Comparison of ENCODE assay signal across 21 cellular contexts in the genomic region with DNA sequence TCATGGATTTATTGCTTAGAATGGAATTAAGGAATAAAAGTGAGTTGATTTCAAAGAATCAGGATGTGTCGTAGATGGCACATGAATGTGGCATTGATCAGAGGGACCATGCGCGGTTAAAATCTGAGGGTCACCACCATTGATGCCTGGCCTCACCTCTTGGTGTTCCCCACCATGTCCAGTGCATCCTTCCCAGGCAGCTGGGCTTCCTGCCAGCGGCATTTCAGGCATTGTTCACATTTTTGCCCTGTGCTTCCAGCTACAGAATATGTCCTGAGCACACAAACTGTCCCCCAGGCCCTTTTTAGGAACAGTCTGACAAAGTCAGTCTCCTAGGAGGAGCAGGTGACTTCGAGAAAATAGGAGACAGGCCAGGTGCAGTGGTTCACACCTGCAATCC. TPM values are rescaled to one million over a fixed set of nuclear protein-coding genes. Genes with fewer than 3 reads are reported as not detected.
DNase-seq lines count a peak whose midpoint lies in the region; ATAC-seq and TF ChIP-seq lines count a peak whose summit lies in the region.
"Had no signal": no experiment of that assay in that cellular context is flagged by ENCODE, and none has a peak within 500 bp of the region (broad histone marks: within the 10 kb centered on the region; RNA-seq: fewer than 3 reads in every experiment).

No MANE protein-coding gene starts in this region.

- H3K27ac ChIP-seq in SK-N-SH (ENCODE audit: low read depth in 2 of 2, low read length in 1 of 2) (no peak overlapping the region), spleen (no peak overlapping the region)
- H3K27ac ChIP-seq: 22Rv1, C4-2B, parathyroid adenoma, WERI-Rb-1 had no signal

- H4K20me1 ChIP-seq in SK-N-SH (ENCODE audit: insufficient read depth): no peaks in the 10 kb centered on the region

- H3K4me1 Mint-ChIP-seq in osteocyte (ENCODE audit: unreplicated experiment): peaks cover 9% of the 10 kb centered on the region
- H3K4me1 Mint-ChIP-seq: T-helper 17 cell had no signal

- POLR2A ChIA-PET in SK-N-SH (lab: Yijun Ruan, JAX): no interaction called here

- no peaks in the 10 kb centered on the region for H3F3A ChIP-seq in SK-N-SH (replicated peaks; ENCODE audit: insufficient read depth)

- H3K4me1 ChIP-seq in SK-N-SH (ENCODE audit: control insufficient read depth in 1 of 2, insufficient read depth in 2 of 2, low read depth in 1 of 2, low read length in 1 of 2) (peaks cover 0 to 5% of the 10 kb centered on the region in 2 experiments; a peak in 1 of 4 replicates), spleen (peaks cover 0 to 26% (median 9%) of the 10 kb centered on the region in 6 donors)
- H3K4me1 ChIP-seq: parathyroid adenoma had no signal

- H3K27ac Mint-ChIP-seq in osteocyte (ENCODE audit: unreplicated experiment): no peak overlapping the region
- H3K27ac Mint-ChIP-seq: T-helper 17 cell had no signal

- intact Hi-C loops in spleen (cut with DNase I; ENCODE audit: low total_unique reads): no loop called here

- TF ChIP-seq CTCF in SK-N-SH (IDR thresholded peaks at IDR 0.05) (no peak), spleen (IDR thresholded peaks at IDR 0.05 in 8 of 11, conservative IDR thresholded peaks at IDR 0.05 in 3 of 11) (no peak), osteocyte (IDR thresholded peaks at IDR 0.05) (no peak)

- TF ChIP-seq POLR2A in spleen (IDR thresholded peaks at IDR 0.05): no peak

- peaks cover 0 to 21% of the 10 kb centered on the region in 2 experiments for H3K36me3 ChIP-seq in SK-N-SH (replicated peaks in 1 of 2; ENCODE audit: control insufficient read depth in 1 of 2, insufficient read depth in 2 of 2, low read length in 1 of 2)
- H3K36me3 ChIP-seq in spleen: peaks cover 0 to 35% (median 14%) of the 10 kb centered on the region in 6 donors

- H3K4me3 ChIP-seq in SK-N-SH (ENCODE audit: low read depth in 2 of 2, low read length in 1 of 2) (no peak overlapping the region), spleen (no peak overlapping the region)
- H3K4me3 ChIP-seq: lung had no signal

- peak; percentile 15; the same call in 1 of the 3 replicates for ATAC-seq in SK-N-SH treated with all-trans-retinoic acid at 6 μM for 48 hours
- ATAC-seq: T-helper 17 cell had no signal

- H3K4me3 Mint-ChIP-seq in osteocyte (ENCODE audit: unreplicated experiment): no peak overlapping the region
- H3K4me3 Mint-ChIP-seq: naive B cell, T-helper 17 cell had no signal

- no peak overlapping the region for H3K9ac ChIP-seq in SK-N-SH
- H3K9ac ChIP-seq: parathyroid adenoma had no signal

- H2AFZ ChIP-seq in SK-N-SH (ENCODE audit: low read depth): no peak overlapping the region
- H2AFZ ChIP-seq: parathyroid adenoma had no signal

- no peaks in the 10 kb centered on the region for H3K79me2 ChIP-seq in SK-N-SH (ENCODE audit: insufficient read depth)
- H3K79me2 ChIP-seq: parathyroid adenoma had no signal

- H3K4me2 ChIP-seq in SK-N-SH: no peak overlapping the region

- no peaks in the 10 kb centered on the region for H3K27me3 Mint-ChIP-seq in osteocyte (ENCODE audit: unreplicated experiment)

- no peak for TF ChIP-seq EP300 in SK-N-SH (IDR thresholded peaks at IDR 0.05; ENCODE audit: borderline replicate concordance in 1 of 2, low read depth in 1 of 2, low read length in 1 of 2)

- H3K27me3 ChIP-seq in SK-N-SH (ENCODE audit: insufficient read depth) (no peaks in the 10 kb centered on the region), spleen (replicated peaks in 1 of 7) (peaks cover 0 to 8% (median 0%) of the 10 kb centered on the region in 7 donors)

- 88% methylated on average over 5 of the region's 5 CpGs for WGBS in SK-N-SH (ENCODE audit: low lambda C conversion rate)
- 83 to 95% (median 88%) methylated on average over 5 of the region's 5 CpGs for WGBS in spleen, 5 donors

- H3K9me3 ChIP-seq in SK-N-SH (no peaks in the 10 kb centered on the region), spleen (no peaks in the 10 kb centered on the region)

- TF ChIP-seq RAD21 in SK-N-SH (IDR thresholded peaks at IDR 0.05; ENCODE audit: low read length): no peak

- peaks cover 11% of the 10 kb centered on the region for H3K36me3 Mint-ChIP-seq in osteocyte (ENCODE audit: unreplicated experiment)
- H3K36me3 Mint-ChIP-seq: naive B cell had no signal

- no peaks in the 10 kb centered on the region for H3K9me2 ChIP-seq in SK-N-SH

- H3K9me3 Mint-ChIP-seq in osteocyte (ENCODE audit: unreplicated experiment): no peaks in the 10 kb centered on the region
- H3K9me3 Mint-ChIP-seq: naive B cell had no signal

- CTCF ChIA-PET in SK-N-SH (lab: Yijun Ruan, JAX): interaction anchor here (0.9 to 2.4 kb wide), 14 partner anchors 14 to 181 kb away, joined by 3 to 35 read pairs (median 8); a partner anchor contains a TSS

- DNase-seq in SK-N-SH (no peak), astrocyte of the hippocampus (ENCODE audit: low read depth, low spot score) (peak; percentile 78), iris pigment epithelial cell (ENCODE audit: low read depth) (peak; percentile 28), spleen (peak; percentile 42), T1000 (lab: John Stamatoyannopoulos, UW) (no peak), osteocyte (ENCODE audit: extremely low spot score, unreplicated experiment) (no peak), AML-193 (lab: John Stamatoyannopoulos, UW) (no peak)
- DNase-seq: activated CD4-positive, alpha-beta T cell treated with anti-CD3 and anti-CD28 coated beads, Interleukin-2, amount 50 U/mL, for 4 hours; MM.1S; naive B cell; NCI-H146; SIG-M5; stimulated activated CD4-positive, alpha-beta T cell treated with anti-CD3 and anti-CD28 coated beads, Interleukin-1b, Interleukin-23, amount 100 ng/mL, for 48 hours; stimulated activated naive CD4-positive, alpha-beta T cell treated with Interleukin-2 at 50 U/mL for 16 hours; T-helper 17 cell; WERI-Rb-1 had no signal

TF ChIP-seq in SK-N-SH treated with all-trans-retinoic acid at 6 μM for 48 hours, 23 proteins besides CTCF, POLR2A, EP300 and RAD21:
- TF ChIP-seq, protein P1, sequence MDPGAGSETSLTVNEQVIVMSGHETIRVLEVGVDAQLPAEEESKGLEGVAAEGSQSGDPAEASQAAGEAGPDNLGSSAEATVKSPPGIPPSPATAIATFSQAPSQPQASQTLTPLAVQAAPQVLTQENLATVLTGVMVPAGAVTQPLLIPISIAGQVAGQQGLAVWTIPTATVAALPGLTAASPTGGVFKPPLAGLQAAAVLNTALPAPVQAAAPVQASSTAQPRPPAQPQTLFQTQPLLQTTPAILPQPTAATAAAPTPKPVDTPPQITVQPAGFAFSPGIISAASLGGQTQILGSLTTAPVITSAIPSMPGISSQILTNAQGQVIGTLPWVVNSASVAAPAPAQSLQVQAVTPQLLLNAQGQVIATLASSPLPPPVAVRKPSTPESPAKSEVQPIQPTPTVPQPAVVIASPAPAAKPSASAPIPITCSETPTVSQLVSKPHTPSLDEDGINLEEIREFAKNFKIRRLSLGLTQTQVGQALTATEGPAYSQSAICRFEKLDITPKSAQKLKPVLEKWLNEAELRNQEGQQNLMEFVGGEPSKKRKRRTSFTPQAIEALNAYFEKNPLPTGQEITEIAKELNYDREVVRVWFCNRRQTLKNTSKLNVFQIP (CRISPR knock-in tag; IDR thresholded peaks at IDR 0.05; ENCODE audit: borderline replicate concordance, low read depth): no peak
- no peak for TF ChIP-seq TOX (CRISPR knock-in tag; IDR thresholded peaks at IDR 0.05; ENCODE audit: borderline replicate concordance)
- no peak for TF ChIP-seq SNAI2 (CRISPR knock-in tag; IDR thresholded peaks at IDR 0.05)

TF ChIP-seq in SK-N-SH, 30 proteins besides CTCF, POLR2A, EP300 and RAD21 (continues in another document):
- TF ChIP-seq, protein P2, sequence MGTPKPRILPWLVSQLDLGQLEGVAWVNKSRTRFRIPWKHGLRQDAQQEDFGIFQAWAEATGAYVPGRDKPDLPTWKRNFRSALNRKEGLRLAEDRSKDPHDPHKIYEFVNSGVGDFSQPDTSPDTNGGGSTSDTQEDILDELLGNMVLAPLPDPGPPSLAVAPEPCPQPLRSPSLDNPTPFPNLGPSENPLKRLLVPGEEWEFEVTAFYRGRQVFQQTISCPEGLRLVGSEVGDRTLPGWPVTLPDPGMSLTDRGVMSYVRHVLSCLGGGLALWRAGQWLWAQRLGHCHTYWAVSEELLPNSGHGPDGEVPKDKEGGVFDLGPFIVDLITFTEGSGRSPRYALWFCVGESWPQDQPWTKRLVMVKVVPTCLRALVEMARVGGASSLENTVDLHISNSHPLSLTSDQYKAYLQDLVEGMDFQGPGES (IDR thresholded peaks at IDR 0.05; ENCODE audit: low read depth, low read length): no peak
- TF ChIP-seq FOXJ3 (CRISPR knock-in tag; IDR thresholded peaks at IDR 0.05) (no peak), NFIC (IDR thresholded peaks at IDR 0.05; ENCODE audit: borderline replicate concordance) (no peak), GATA2 (CRISPR knock-in tag; IDR thresholded peaks at IDR 0.05) (no peak)
- TF ChIP-seq, protein P3, sequence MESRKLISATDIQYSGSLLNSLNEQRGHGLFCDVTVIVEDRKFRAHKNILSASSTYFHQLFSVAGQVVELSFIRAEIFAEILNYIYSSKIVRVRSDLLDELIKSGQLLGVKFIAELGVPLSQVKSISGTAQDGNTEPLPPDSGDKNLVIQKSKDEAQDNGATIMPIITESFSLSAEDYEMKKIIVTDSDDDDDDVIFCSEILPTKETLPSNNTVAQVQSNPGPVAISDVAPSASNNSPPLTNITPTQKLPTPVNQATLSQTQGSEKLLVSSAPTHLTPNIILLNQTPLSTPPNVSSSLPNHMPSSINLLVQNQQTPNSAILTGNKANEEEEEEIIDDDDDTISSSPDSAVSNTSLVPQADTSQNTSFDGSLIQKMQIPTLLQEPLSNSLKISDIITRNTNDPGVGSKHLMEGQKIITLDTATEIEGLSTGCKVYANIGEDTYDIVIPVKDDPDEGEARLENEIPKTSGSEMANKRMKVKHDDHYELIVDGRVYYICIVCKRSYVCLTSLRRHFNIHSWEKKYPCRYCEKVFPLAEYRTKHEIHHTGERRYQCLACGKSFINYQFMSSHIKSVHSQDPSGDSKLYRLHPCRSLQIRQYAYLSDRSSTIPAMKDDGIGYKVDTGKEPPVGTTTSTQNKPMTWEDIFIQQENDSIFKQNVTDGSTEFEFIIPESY (IDR thresholded peaks at IDR 0.05; ENCODE audit: borderline replicate concordance, low read depth): no peak

RNA-seq across cellular contexts. Expression of a gene that starts 42.0 kb away (rescaled TPM):
- polyA plus RNA-seq in SK-N-SH (2012; rRNA removed) (34.9 and 40.1 TPM in 2 replicates), spleen (10 to 100 TPM in 1 of 3 donors, 1 to 10 TPM in 2; 3.6 to 13.5 (median 4.7) TPM)
- polyA plus RNA-seq in SK-N-SH (2012; cell fraction: cytosol; rRNA removed): 22.9 and 33.7 TPM in 2 replicates
- polyA plus RNA-seq in SK-N-SH (2012; cell fraction: nucleus; rRNA removed): 40.6 and 55.1 TPM in 2 replicates
- total RNA-seq in spleen (10 to 100 TPM; 22.7 to 51.1 (median 37.0) TPM), osteocyte (102 and 114 TPM in 2 replicates)

Comparison
In these comparisons a context has a peak if more than half of its experiments do, and no peak if none do; other contexts are left out.
1. DNase-seq: peak in astrocyte of the hippocampus (single experiment), iris pigment epithelial cell (single experiment) and spleen (single experiment); none in SK-N-SH (single experiment), T1000 (single experiment), osteocyte (single experiment) and AML-193 (0 of 2).